1 cellular context compared by ENCODE assay signal in the genomic region with DNA sequence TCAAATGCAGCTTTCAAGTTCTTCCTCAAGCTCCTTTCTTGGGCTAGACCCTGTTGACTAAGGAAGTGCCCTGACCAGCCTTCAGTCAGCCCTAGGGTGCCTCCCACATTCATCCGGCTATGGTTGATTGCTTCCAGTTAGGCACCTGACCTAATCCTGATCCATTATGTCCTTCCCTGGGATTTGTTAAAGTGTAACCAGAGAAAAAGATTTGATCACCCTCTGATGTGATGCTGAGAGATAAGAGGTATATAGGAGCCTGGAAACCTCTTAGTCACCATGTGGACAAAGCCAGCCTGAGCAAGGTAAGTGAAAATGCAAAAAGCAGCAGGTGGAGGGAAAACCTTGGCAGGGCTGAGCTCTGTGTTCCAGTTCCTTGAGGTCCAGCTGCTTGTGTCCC.
TF ChIP-seq lines count a peak whose summit lies in the region.

No MANE protein-coding gene starts in this region.

TF ChIP-seq in HepG2, 621 proteins besides CTCF, POLR2A, EP300 and RAD21:
- TF ChIP-seq, protein P1, sequence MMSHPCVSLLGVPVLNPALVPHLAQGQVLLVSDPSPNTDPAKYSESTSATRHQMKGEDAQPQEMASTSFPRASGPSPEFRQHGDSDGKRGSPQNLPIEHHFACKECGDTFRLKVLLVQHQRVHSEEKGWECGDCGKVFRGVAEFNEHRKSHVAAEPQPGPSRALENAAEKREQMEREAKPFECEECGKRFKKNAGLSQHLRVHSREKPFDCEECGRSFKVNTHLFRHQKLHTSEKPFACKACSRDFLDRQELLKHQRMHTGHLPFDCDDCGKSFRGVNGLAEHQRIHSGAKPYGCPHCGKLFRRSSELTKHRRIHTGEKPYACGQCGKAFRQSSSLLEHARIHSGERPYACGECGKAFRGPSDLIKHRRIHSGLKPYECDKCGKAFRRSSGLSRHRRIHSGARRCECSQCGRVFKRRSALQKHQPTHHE (CRISPR knock-in tag; IDR thresholded peaks at IDR 0.05; ENCODE audit: borderline replicate concordance) = no peak
- TF ChIP-seq MAZ (IDR thresholded peaks at IDR 0.05; ENCODE audit: borderline replicate concordance, low read depth, low read length) (no peak), MAZ (CRISPR knock-in tag; IDR thresholded peaks at IDR 0.05; ENCODE audit: low read depth) (no peak), EHMT2 (IDR thresholded peaks at IDR 0.05; ENCODE audit: borderline replicate concordance, low read depth, low read length) (no peak), STAG1 (CRISPR knock-in tag; IDR thresholded peaks at IDR 0.05) (no peak), ZNF878 (CRISPR knock-in tag; IDR thresholded peaks at IDR 0.05) (no peak), ZNF501 (CRISPR knock-in tag; IDR thresholded peaks at IDR 0.05) (no peak), ZNF720 (CRISPR knock-in tag; IDR thresholded peaks at IDR 0.05) (no peak), ZNF34 (CRISPR knock-in tag; IDR thresholded peaks at IDR 0.05; ENCODE audit: borderline replicate concordance) (no peak), FOSL2 (CRISPR knock-in tag; IDR thresholded peaks at IDR 0.05) (peak; percentile 40; the same call in 1 of the 2 replicates), RBAK (CRISPR knock-in tag; IDR thresholded peaks at IDR 0.05) (no peak), SOX13 (IDR thresholded peaks at IDR 0.05) (no peak), SOX13 (CRISPR knock-in tag; conservative IDR thresholded peaks at IDR 0.05 in 1 of 2, IDR thresholded peaks at IDR 0.05 in 1 of 2) (peak in 1 of 2 experiments; percentile 16; a peak in 1 of 4 replicates), CENPT (CRISPR knock-in tag; IDR thresholded peaks at IDR 0.05; ENCODE audit: low read depth) (no peak), AGO2 (optimal IDR thresholded peaks at IDR 0.05; ENCODE audit: low read depth, low read length) (no peak)
- TF ChIP-seq, protein P2, sequence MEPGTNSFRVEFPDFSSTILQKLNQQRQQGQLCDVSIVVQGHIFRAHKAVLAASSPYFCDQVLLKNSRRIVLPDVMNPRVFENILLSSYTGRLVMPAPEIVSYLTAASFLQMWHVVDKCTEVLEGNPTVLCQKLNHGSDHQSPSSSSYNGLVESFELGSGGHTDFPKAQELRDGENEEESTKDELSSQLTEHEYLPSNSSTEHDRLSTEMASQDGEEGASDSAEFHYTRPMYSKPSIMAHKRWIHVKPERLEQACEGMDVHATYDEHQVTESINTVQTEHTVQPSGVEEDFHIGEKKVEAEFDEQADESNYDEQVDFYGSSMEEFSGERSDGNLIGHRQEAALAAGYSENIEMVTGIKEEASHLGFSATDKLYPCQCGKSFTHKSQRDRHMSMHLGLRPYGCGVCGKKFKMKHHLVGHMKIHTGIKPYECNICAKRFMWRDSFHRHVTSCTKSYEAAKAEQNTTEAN (CRISPR knock-in tag; conservative IDR thresholded peaks at IDR 0.05) = no peak
- TF ChIP-seq, protein P3, sequence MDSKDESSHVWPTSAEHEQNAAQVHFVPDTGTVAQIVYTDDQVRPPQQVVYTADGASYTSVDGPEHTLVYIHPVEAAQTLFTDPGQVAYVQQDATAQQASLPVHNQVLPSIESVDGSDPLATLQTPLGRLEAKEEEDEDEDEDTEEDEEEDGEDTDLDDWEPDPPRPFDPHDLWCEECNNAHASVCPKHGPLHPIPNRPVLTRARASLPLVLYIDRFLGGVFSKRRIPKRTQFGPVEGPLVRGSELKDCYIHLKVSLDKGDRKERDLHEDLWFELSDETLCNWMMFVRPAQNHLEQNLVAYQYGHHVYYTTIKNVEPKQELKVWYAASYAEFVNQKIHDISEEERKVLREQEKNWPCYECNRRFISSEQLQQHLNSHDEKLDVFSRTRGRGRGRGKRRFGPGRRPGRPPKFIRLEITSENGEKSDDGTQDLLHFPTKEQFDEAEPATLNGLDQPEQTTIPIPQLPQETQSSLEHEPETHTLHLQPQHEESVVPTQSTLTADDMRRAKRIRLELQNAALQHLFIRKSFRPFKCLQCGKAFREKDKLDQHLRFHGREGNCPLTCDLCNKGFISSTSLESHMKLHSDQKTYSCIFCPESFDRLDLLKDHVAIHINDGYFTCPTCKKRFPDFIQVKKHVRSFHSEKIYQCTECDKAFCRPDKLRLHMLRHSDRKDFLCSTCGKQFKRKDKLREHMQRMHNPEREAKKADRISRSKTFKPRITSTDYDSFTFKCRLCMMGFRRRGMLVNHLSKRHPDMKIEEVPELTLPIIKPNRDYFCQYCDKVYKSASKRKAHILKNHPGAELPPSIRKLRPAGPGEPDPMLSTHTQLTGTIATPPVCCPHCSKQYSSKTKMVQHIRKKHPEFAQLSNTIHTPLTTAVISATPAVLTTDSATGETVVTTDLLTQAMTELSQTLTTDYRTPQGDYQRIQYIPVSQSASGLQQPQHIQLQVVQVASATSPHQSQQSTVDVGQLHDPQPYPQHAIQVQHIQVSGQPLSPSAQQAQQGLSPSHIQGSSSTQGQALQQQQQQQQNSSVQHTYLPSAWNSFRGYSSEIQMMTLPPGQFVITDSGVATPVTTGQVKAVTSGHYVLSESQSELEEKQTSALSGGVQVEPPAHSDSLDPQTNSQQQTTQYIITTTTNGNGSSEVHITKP (CRISPR knock-in tag; IDR thresholded peaks at IDR 0.05; ENCODE audit: low read depth) = no peak
- TF ChIP-seq, protein P4, sequence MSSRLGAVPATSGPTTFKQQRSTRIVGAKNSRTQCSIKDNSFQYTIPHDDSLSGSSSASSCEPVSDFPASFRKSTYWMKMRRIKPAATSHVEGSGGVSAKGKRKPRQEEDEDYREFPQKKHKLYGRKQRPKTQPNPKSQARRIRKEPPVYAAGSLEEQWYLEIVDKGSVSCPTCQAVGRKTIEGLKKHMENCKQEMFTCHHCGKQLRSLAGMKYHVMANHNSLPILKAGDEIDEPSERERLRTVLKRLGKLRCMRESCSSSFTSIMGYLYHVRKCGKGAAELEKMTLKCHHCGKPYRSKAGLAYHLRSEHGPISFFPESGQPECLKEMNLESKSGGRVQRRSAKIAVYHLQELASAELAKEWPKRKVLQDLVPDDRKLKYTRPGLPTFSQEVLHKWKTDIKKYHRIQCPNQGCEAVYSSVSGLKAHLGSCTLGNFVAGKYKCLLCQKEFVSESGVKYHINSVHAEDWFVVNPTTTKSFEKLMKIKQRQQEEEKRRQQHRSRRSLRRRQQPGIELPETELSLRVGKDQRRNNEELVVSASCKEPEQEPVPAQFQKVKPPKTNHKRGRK (CRISPR knock-in tag; IDR thresholded peaks at IDR 0.05) = no peak
